Comparison of ENCODE assay signal across 14 cellular contexts in the genomic region with DNA sequence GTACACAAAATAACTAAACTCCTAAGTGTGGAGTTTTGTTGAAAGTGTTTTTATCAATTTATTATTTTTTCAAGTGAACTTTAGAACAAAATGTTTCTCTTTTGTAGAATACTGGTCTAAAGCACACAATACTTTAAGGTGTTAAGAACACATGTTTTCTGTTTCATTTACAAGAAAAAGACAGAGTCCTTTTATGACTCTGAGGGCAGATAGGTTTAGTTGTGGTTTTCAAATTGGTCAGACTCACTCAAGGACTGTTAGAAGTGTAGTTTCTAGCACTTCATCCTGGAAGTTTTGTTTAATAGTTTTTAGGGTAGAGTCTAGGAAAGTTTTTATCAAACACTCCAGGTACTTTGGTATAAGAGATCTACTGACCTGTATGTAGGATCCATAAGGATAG.
A peak's percentile ranks its signal among the peaks of the same experiment; 100 is the strongest.
DNase-seq lines count a peak whose midpoint lies in the region; ATAC-seq and FAIRE-seq lines count a peak whose summit lies in the region.
"Had no signal": no experiment of that assay in that cellular context is flagged by ENCODE, and none has a peak within 500 bp of the region (broad histone marks: within the 10 kb centered on the region; RNA-seq: fewer than 3 reads in every experiment).

No MANE protein-coding gene starts in this region.

- ATAC-seq in HG02610 (IDR thresholded peaks at IDR 0.05; ENCODE audit: unreplicated experiment) (peak; percentile 89), HG03280 (IDR thresholded peaks at IDR 0.05; ENCODE audit: unreplicated experiment) (peak; percentile 64)
- ATAC-seq: activated CD4-positive, CD25-positive, alpha-beta regulatory T cell treated with anti-CD3 and anti-CD28 coated beads, Interleukin-2, amount 50 U/mL, for 24 hours had no signal

- DNase-seq in GM19239 (ENCODE audit: insufficient read length, low spot score), result no peak
- no peak for DNase-seq in LoVo (ENCODE audit: low spot score)
- no peak for DNase-seq in cerebellum (ENCODE audit: low spot score)
- DNase-seq in GM19240 (ENCODE audit: insufficient read length, low spot score), result no peak
- DNase-seq: CD4-positive, alpha-beta T cell; kidney glomerular epithelial cell; naive B cell; NCI-H1930; retina had no signal

- FAIRE-seq in GM19239 (lab: Jason Lieb, UNC), result peak; percentile 8
- FAIRE-seq in colon (lab: Jason Lieb, UNC), result peak; percentile 28
- FAIRE-seq: H1 had no signal
